Comparison of ENCODE assay signal across 1 cellular context in genomic region chr20:58666702-58667101, GRCh38.
TF ChIP-seq lines count a peak whose summit lies in the region.

No MANE protein-coding gene starts in this region.

TF ChIP-seq in H1, 55 proteins besides CTCF, POLR2A, EP300 and RAD21:
- TF ChIP-seq TEAD4 (IDR thresholded peaks at IDR 0.05; ENCODE audit: low read depth, low read length) (no peak), BRCA1 (IDR thresholded peaks at IDR 0.05; ENCODE audit: low read depth, low read length) (no peak), SUZ12 (IDR thresholded peaks at IDR 0.05; ENCODE audit: low read length) (no peak), ASH2L (IDR thresholded peaks at IDR 0.05; ENCODE audit: low read length) (no peak), GABPA (IDR thresholded peaks at IDR 0.05; ENCODE audit: borderline replicate concordance, insufficient read depth, low read length) (no peak), EZH2 (IDR thresholded peaks at IDR 0.05; ENCODE audit: low read depth, low read length, severe bottlenecking) (no peak), BACH1 (IDR thresholded peaks at IDR 0.05; ENCODE audit: low read length) (no peak), EGR1 (IDR thresholded peaks at IDR 0.05; ENCODE audit: borderline replicate concordance, low read depth, low read length) (no peak), SIX5 (IDR thresholded peaks at IDR 0.05; ENCODE audit: low read depth, low read length) (no peak), CTBP2 (IDR thresholded peaks at IDR 0.05; ENCODE audit: borderline replicate concordance, insufficient read depth, insufficient read length, low read length) (no peak), MAFK (IDR thresholded peaks at IDR 0.05; ENCODE audit: low read depth, low read length) (no peak), NANOG (IDR thresholded peaks at IDR 0.05; ENCODE audit: insufficient read depth, low read depth, low read length, poor library complexity, severe bottlenecking) (no peak), SP1 (IDR thresholded peaks at IDR 0.05; ENCODE audit: low read depth, low read length) (no peak), KDM4A (IDR thresholded peaks at IDR 0.05; ENCODE audit: low read depth, low read length, severe bottlenecking) (no peak), SIRT6 (IDR thresholded peaks at IDR 0.05; ENCODE audit: low read length) (no peak), USF2 (IDR thresholded peaks at IDR 0.05; ENCODE audit: low read length) (no peak)
- TF ChIP-seq, protein P1, sequence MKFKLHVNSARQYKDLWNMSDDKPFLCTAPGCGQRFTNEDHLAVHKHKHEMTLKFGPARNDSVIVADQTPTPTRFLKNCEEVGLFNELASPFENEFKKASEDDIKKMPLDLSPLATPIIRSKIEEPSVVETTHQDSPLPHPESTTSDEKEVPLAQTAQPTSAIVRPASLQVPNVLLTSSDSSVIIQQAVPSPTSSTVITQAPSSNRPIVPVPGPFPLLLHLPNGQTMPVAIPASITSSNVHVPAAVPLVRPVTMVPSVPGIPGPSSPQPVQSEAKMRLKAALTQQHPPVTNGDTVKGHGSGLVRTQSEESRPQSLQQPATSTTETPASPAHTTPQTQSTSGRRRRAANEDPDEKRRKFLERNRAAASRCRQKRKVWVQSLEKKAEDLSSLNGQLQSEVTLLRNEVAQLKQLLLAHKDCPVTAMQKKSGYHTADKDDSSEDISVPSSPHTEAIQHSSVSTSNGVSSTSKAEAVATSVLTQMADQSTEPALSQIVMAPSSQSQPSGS (IDR thresholded peaks at IDR 0.05; ENCODE audit: low read length) = no peak
